1 cellular context compared by ENCODE assay signal in genomic region chr7:47347986-47348385, GRCh38.
TF ChIP-seq lines count a peak whose summit lies in the region.

No MANE protein-coding gene starts in this region.

TF ChIP-seq in GM23338, 12 proteins besides CTCF, POLR2A, EP300 and RAD21 (continued from another document):
- TF ChIP-seq STAT1 (IDR thresholded peaks at IDR 0.05; ENCODE audit: unreplicated experiment) (no peak), EZH2 (IDR thresholded peaks at IDR 0.05; ENCODE audit: low read depth, unreplicated experiment) (no peak), EZH2phosphoT487 (IDR thresholded peaks at IDR 0.05; ENCODE audit: unreplicated experiment) (no peak), ZNF331 (CRISPR knock-in tag; IDR thresholded peaks at IDR 0.05; ENCODE audit: low read depth) (no peak), JUNB (IDR thresholded peaks at IDR 0.05; ENCODE audit: unreplicated experiment) (no peak), ZNF462 (CRISPR knock-in tag; IDR thresholded peaks at IDR 0.05) (no peak), POLR2AphosphoS5 (IDR thresholded peaks at IDR 0.05; ENCODE audit: low read depth) (no peak), NANOG (IDR thresholded peaks at IDR 0.05; ENCODE audit: borderline replicate concordance) (no peak)
